Comparison of ENCODE assay signal across 8 cellular contexts in genomic region chr11:86047275-86047991, GRCh38. TPM values are rescaled to one million over a fixed set of nuclear protein-coding genes. Genes with fewer than 3 reads are reported as not detected.
DNase-seq lines count a peak whose midpoint lies in the region; ATAC-seq and TF ChIP-seq lines count a peak whose summit lies in the region.

No MANE protein-coding gene starts in this region.

- H3K23ac ChIP-seq in trophoblast cell (ENCODE audit: low read length), result no peak overlapping the region

- TF ChIP-seq POLR2A in stomach (IDR thresholded peaks at IDR 0.05), result no peak

- no peak overlapping the region for H3K14ac ChIP-seq in trophoblast cell (ENCODE audit: low read length)

- H3K27ac ChIP-seq in trophoblast cell (ENCODE audit: low read depth, low read length) (no peak overlapping the region), stomach (peak overlapping the region in 1 of 5 donors; percentile 32)

- ATAC-seq in GM18511 (IDR thresholded peaks at IDR 0.05; ENCODE audit: unreplicated experiment), result peak; percentile 65
- peak; percentile 62 for ATAC-seq in HG03432 (IDR thresholded peaks at IDR 0.05; ENCODE audit: unreplicated experiment)

- H3K4me3 ChIP-seq in trophoblast cell (ENCODE audit: low read depth, low read length), result no peak overlapping the region
- H3K4me3 ChIP-seq in stomach, result no peak overlapping the region

- peak overlapping the region; percentile 95 for H3K4ac ChIP-seq in trophoblast cell (ENCODE audit: low read depth, low read length)

- no peak overlapping the region for H4K91ac ChIP-seq in trophoblast cell (ENCODE audit: low read depth, low read length)

- no peak overlapping the region for H4K12ac ChIP-seq in trophoblast cell (ENCODE audit: low read depth, low read length)

- intact Hi-C loops in stomach (cut with DNase I; ENCODE audit: low total_unique reads), result no loop called here

- TF ChIP-seq CTCF in stomach (IDR thresholded peaks at IDR 0.05), result no peak

- peaks cover 0 to 5% of the 10 kb centered on the region in 2 experiments for H3K4me1 ChIP-seq in trophoblast cell (ENCODE audit: control insufficient read depth in 1 of 2, insufficient read depth in 2 of 2, low read length in 2 of 2)
- H3K4me1 ChIP-seq in stomach, result peaks cover 23 to 99% (median 80%) of the 10 kb centered on the region in 4 donors

- no peak overlapping the region for H3K9ac ChIP-seq in trophoblast cell (ENCODE audit: low read length)

- H3K9me3 ChIP-seq in trophoblast cell (ENCODE audit: insufficient read depth, low read depth, low read length), result no peaks in the 10 kb centered on the region
- no peaks in the 10 kb centered on the region for H3K9me3 ChIP-seq in stomach

- no peak overlapping the region for H4K8ac ChIP-seq in trophoblast cell (ENCODE audit: low read depth, low read length)

- H2BK120ac ChIP-seq in trophoblast cell (ENCODE audit: insufficient read depth, low read length, poor library complexity), result no peak overlapping the region

- no peak overlapping the region for H3K4me2 ChIP-seq in trophoblast cell (ENCODE audit: low read length)

- H2BK12ac ChIP-seq in trophoblast cell (ENCODE audit: low read length), result no peak overlapping the region

- H2BK5ac ChIP-seq in trophoblast cell (ENCODE audit: low read depth, low read length, poor library complexity), result no peak overlapping the region

- H3K27me3 ChIP-seq in trophoblast cell (ENCODE audit: insufficient read depth, low read length) (no peaks in the 10 kb centered on the region), stomach (no peaks in the 10 kb centered on the region)

- TF ChIP-seq EP300 in stomach (IDR thresholded peaks at IDR 0.05), result no peak

- H3K79me1 ChIP-seq in trophoblast cell (ENCODE audit: low read length), result no peaks in the 10 kb centered on the region

- H3K36me3 ChIP-seq in trophoblast cell (ENCODE audit: control insufficient read depth in 1 of 2, insufficient read depth in 2 of 2, low read length in 2 of 2) (no peaks in the 10 kb centered on the region), stomach (no peaks in the 10 kb centered on the region)

- no peak overlapping the region for H2AFZ ChIP-seq in trophoblast cell (ENCODE audit: insufficient read depth, low read length, poor library complexity)

- H3K18ac ChIP-seq in trophoblast cell (ENCODE audit: low read length), result no peak overlapping the region

- peak; percentile 33 for DNase-seq in activated naive CD4-positive, alpha-beta T cell treated with anti-CD3 and anti-CD28 coated beads, Interleukin-2, amount 50 U/mL, for 16 hours
- peak in 1 of 2 donors; percentile 40 for DNase-seq in trophoblast cell
- no peak for DNase-seq in putamen (ENCODE audit: low spot score)
- no peak for DNase-seq in stomach
- DNase-seq in NCI-H187 (lab: John Stamatoyannopoulos, UW), result no peak
- DNase-seq in NCI-H2171 (lab: John Stamatoyannopoulos, UW), result no peak

- WGBS in trophoblast cell (ENCODE audit: extremely low coverage, insufficient coverage, insufficient read length), result no CpG with 5 or more reads among the region's 10 CpGs
- WGBS in stomach, 5 donors, result 75 to 81% (median 79%) methylated on average over 10 of the region's 10 CpGs

- peaks cover 20% of the 10 kb centered on the region for H3K79me2 ChIP-seq in trophoblast cell (ENCODE audit: control insufficient read depth, insufficient read depth, low read length, poor library complexity)

- no peak overlapping the region for H2AK5ac ChIP-seq in trophoblast cell (ENCODE audit: low read length)

RNA-seq across cellular contexts. Expression of gene PICALM, which starts 21.5 kb away (rescaled TPM):
- polyA plus RNA-seq in trophoblast cell (2013), result 195 and 196 TPM in 2 replicates
- total RNA-seq in stomach, result 100 to 1,000 TPM; 148 to 687 (median 267) TPM
- polyA plus RNA-seq in stomach, result 10 to 100 TPM; 35.1 to 57.0 (median 52.8) TPM
